In the genomic region with DNA sequence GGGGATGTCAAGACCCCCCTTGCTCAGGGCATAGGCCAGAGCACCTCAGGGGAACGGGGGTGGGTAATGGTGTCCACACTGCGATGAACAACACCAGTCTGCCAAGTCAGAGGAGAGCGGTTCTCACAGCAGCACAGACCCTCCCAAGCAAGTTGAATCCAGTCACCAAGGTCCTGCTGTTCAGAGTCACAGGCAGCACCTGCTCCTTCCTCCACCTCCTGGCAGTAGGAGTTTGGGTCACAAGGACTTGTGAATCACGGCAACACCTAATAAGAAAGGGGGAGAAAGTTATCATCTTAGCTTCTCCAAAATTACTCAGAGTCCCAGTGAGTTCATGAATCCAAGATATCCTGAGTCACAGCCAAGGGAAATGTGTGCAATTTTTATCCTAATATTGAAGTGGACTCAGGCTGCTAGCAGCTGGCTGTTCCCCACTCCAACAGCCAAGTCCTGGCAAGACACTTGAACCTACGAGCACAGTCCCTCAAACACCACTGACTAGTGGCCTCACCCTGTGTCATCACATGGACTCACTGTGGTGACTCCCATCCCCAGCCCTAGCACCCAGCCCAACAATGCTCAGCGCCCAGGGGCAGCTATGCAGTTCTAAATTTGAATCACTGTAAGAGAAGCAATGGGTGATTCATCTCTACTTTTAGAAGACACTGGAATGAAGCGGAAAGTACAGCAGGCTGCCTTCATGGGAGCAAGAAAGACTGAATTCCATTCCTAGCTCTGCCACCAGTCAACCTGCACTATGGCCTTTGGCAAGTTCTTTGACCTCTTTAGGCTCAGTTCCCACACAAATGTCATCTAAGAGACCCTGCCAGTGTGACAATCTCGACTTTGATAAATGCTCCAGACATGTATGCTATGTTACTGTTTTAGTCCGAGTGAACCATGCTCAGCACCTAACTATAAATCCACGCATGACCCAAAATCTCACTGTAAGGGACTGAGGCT, we compare ENCODE assay signal across 1 cellular context.
TF ChIP-seq lines count a peak whose summit lies in the region.

No MANE protein-coding gene starts in this region.

TF ChIP-seq in GM23338, 12 proteins besides CTCF, POLR2A, EP300 and RAD21 (continued from another document):
- TF ChIP-seq, protein P1, sequence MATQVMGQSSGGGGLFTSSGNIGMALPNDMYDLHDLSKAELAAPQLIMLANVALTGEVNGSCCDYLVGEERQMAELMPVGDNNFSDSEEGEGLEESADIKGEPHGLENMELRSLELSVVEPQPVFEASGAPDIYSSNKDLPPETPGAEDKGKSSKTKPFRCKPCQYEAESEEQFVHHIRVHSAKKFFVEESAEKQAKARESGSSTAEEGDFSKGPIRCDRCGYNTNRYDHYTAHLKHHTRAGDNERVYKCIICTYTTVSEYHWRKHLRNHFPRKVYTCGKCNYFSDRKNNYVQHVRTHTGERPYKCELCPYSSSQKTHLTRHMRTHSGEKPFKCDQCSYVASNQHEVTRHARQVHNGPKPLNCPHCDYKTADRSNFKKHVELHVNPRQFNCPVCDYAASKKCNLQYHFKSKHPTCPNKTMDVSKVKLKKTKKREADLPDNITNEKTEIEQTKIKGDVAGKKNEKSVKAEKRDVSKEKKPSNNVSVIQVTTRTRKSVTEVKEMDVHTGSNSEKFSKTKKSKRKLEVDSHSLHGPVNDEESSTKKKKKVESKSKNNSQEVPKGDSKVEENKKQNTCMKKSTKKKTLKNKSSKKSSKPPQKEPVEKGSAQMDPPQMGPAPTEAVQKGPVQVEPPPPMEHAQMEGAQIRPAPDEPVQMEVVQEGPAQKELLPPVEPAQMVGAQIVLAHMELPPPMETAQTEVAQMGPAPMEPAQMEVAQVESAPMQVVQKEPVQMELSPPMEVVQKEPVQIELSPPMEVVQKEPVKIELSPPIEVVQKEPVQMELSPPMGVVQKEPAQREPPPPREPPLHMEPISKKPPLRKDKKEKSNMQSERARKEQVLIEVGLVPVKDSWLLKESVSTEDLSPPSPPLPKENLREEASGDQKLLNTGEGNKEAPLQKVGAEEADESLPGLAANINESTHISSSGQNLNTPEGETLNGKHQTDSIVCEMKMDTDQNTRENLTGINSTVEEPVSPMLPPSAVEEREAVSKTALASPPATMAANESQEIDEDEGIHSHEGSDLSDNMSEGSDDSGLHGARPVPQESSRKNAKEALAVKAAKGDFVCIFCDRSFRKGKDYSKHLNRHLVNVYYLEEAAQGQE (IDR thresholded peaks at IDR 0.05; ENCODE audit: unreplicated experiment): no peak
- TF ChIP-seq EZH2 (IDR thresholded peaks at IDR 0.05; ENCODE audit: low read depth, unreplicated experiment) (no peak), ZNF114 (CRISPR knock-in tag; IDR thresholded peaks at IDR 0.05) (no peak)
- TF ChIP-seq, protein P2, sequence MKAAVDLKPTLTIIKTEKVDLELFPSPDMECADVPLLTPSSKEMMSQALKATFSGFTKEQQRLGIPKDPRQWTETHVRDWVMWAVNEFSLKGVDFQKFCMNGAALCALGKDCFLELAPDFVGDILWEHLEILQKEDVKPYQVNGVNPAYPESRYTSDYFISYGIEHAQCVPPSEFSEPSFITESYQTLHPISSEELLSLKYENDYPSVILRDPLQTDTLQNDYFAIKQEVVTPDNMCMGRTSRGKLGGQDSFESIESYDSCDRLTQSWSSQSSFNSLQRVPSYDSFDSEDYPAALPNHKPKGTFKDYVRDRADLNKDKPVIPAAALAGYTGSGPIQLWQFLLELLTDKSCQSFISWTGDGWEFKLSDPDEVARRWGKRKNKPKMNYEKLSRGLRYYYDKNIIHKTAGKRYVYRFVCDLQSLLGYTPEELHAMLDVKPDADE (IDR thresholded peaks at IDR 0.05): no peak
TF ChIP-seq in GM23338: peak in this region for 0.
